1 cellular context compared by ENCODE assay signal in the genomic region with DNA sequence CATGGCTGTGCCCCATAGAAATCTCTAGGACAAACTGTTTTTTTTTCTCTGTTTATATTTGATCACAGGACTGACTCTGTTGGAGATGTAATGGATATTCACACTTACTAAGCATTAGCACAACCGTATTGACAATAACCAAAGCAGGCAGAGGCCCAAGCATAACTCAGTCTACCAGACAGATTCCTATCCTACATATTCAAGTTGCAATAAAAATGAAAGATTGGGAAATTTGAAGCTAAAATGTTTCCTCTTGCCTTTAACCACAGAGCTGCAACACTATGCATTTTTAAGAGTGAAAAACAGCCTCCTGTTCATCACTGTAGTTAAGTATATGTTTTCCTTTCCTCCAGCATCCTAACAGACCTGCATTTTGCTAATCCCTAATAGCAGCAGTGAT. TPM values are rescaled to one million over a fixed set of nuclear protein-coding genes. Genes with fewer than 3 reads are reported as not detected.
"Had no signal": no experiment of that assay in that cellular context is flagged by ENCODE, and none has a peak within 500 bp of the region (broad histone marks: within the 10 kb centered on the region; RNA-seq: fewer than 3 reads in every experiment).

No MANE protein-coding gene starts in this region.

RNA-seq across cellular contexts. Expression of gene HOPX, which starts 13.7 kb away (rescaled TPM):
- total RNA-seq: neural crest cell had no signal
